ENCODE assay signal across 26 cellular contexts in the genomic region with DNA sequence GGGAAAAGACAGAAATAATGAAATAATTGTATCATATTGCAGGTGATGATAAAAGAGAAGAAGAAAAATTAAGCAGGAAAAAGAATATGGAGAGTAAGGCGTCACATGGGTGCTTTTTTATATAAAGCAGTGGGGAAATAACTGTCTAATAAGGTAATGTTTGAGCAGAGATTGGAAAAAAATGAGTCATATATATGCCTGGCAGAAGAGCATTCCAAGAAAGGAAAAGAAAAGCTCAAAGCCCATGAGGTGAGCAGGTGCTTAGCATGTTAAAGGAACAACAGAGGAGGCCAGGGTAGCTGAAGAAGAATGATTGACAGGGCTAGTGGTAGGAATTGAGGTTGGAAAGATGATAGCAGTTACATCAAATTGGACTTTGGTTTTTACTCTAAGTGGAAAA.
DNase-seq lines count a peak whose midpoint lies in the region; ATAC-seq and TF ChIP-seq lines count a peak whose summit lies in the region.
"Had no signal": no experiment of that assay in that cellular context is flagged by ENCODE, and none has a peak within 500 bp of the region (broad histone marks: within the 10 kb centered on the region; RNA-seq: fewer than 3 reads in every experiment).

No MANE protein-coding gene starts in this region.

- H3K9me3 ChIP-seq in fibroblast of lung (ENCODE audit: control insufficient read depth, insufficient read depth, low read depth, low read length) (no peaks in the 10 kb centered on the region), skeletal muscle satellite cell (replicated peaks; ENCODE audit: low read length) (no peaks in the 10 kb centered on the region)
- H3K9me3 ChIP-seq: right lobe of liver, upper lobe of left lung had no signal

- H3K79me2 ChIP-seq in fibroblast of lung (ENCODE audit: control insufficient read depth, insufficient read depth, low read length) = no peaks in the 10 kb centered on the region

- no peaks in the 10 kb centered on the region for H4K20me1 ChIP-seq in fibroblast of lung (ENCODE audit: control insufficient read depth, extremely low read depth, insufficient read depth, low read length)

- H3K4me1 ChIP-seq in fibroblast of lung (ENCODE audit: control insufficient read depth, extremely low read depth, insufficient read depth, low read length) (no peaks in the 10 kb centered on the region), skeletal muscle satellite cell (ENCODE audit: control insufficient read depth, insufficient read depth, low read length) (peaks cover 14% of the 10 kb centered on the region)
- H3K4me1 ChIP-seq: neural progenitor cell, right lobe of liver, upper lobe of left lung had no signal

- H3K36me3 ChIP-seq in fibroblast of lung (ENCODE audit: control insufficient read depth, insufficient read depth, low read length) (no peaks in the 10 kb centered on the region), skeletal muscle satellite cell (ENCODE audit: insufficient read depth, low read length) (no peaks in the 10 kb centered on the region)
- H3K36me3 ChIP-seq: neural progenitor cell, right lobe of liver, upper lobe of left lung had no signal

- peak overlapping the region; percentile 67 for H3K27ac ChIP-seq in fibroblast of lung (ENCODE audit: insufficient read depth, low read length)
- H3K27ac ChIP-seq: neural progenitor cell, right lobe of liver, upper lobe of left lung had no signal

- DNase-seq in HFF-Myc (ENCODE audit: extremely low read depth, low read depth) (peak; percentile 17), amniotic epithelial cell (ENCODE audit: low read depth) (peak; percentile 52), fibroblast of lung (ENCODE audit: low read depth in 2 of 2) (peak in 1 of 2 donors; percentile 55), RPMI8226 (no peak), NCI-H524 (lab: John Stamatoyannopoulos, UW) (no peak)
- DNase-seq: activated CD4-positive, alpha-beta memory T cell treated with anti-CD3 and anti-CD28 coated beads, Interleukin-2, amount 10 ng/mL, durations not matched to agents 7 days and 5 days; activated CD4-positive, alpha-beta T cell treated with anti-CD3 and anti-CD28 coated beads for 1 hour; activated CD8-positive, alpha-beta memory T cell treated with anti-CD3 and anti-CD28 coated beads, Interleukin-2, amount 50 U/mL, for 48 hours; aorta; CD4-positive, CD25-positive, alpha-beta regulatory T cell; mesenchymal stem cell; NCI-H1436; NCI-H2081 treated with DMSO at 0.1 percent for 48 hours; posterior cingulate gyrus; right lobe of liver; stimulated activated CD4-positive, alpha-beta T cell treated with anti-CD3 and anti-CD28 coated beads, Interleukin-4, amount 100 ng/mL, for 24 hours; stimulated activated naive B cell treated with anti-CD40 and anti-IgM and Interleukin-4, amounts not matched to agents 10 μg/mL and 1 μg/mL and 100 μg/mL, for 72 hours; T-helper 17 cell; upper lobe of left lung had no signal

- ATAC-seq in GM21825 (IDR thresholded peaks at IDR 0.05; ENCODE audit: unreplicated experiment) = no peak
- ATAC-seq: activated naive CD4-positive, alpha-beta T cell treated with anti-CD3 and anti-CD28 coated beads, Interleukin-2, amount 50 U/mL, for 72 hours; left lobe of liver; right lobe of liver; Right ventricle myocardium inferior; SK-N-SH treated with all-trans-retinoic acid at 6 μM for 48 hours; stimulated activated naive B cell treated with anti-CD40 and anti-IgM and Interleukin-4, amounts not matched to agents 10 μg/mL and 1 μg/mL and 100 μg/mL, for 72 hours; T-helper 17 cell had no signal

- H3K9ac ChIP-seq in fibroblast of lung (ENCODE audit: insufficient read depth, low read length) (no peak overlapping the region), skeletal muscle satellite cell (ENCODE audit: low read depth, low read length) (peak overlapping the region; percentile 48)
- H3K9ac ChIP-seq: neural progenitor cell had no signal

- H3K27me3 ChIP-seq in fibroblast of lung (ENCODE audit: control insufficient read depth, insufficient read depth, low read length) (no peaks in the 10 kb centered on the region), skeletal muscle satellite cell (ENCODE audit: control insufficient read depth, insufficient read depth, low read length) (no peaks in the 10 kb centered on the region)
- H3K27me3 ChIP-seq: neural progenitor cell, right lobe of liver, upper lobe of left lung had no signal

- no peak overlapping the region for H3K4me3 ChIP-seq in HFF-Myc (replicated peaks; ENCODE audit: low read depth, low read length)
- H3K4me3 ChIP-seq in fibroblast of lung (replicated peaks in 1 of 4; ENCODE audit: control extremely low read depth in 1 of 4, insufficient read depth in 1 of 4, low read depth in 3 of 4, low read length in 4 of 4) = no peak overlapping the region
- H3K4me3 ChIP-seq in skeletal muscle satellite cell (ENCODE audit: low read length) = no peak overlapping the region
- H3K4me3 ChIP-seq: neural progenitor cell, right lobe of liver, upper lobe of left lung had no signal

- no peak overlapping the region for H3K4me2 ChIP-seq in fibroblast of lung (ENCODE audit: extremely low read depth, insufficient read depth, low read length)
- H3K4me2 ChIP-seq in skeletal muscle satellite cell (ENCODE audit: low read length) = no peak overlapping the region
- H3K4me2 ChIP-seq: neural progenitor cell had no signal

- no peak for TF ChIP-seq CTCF in HFF-Myc (IDR thresholded peaks at IDR 0.05; ENCODE audit: low read depth, low read length, missing control alignments)
- TF ChIP-seq CTCF in fibroblast of lung (conservative IDR thresholded peaks at IDR 0.05 in 1 of 2, IDR thresholded peaks at IDR 0.05 in 1 of 2; ENCODE audit: low read depth in 1 of 2, low read length in 2 of 2) = no peak

- no peak overlapping the region for H2AFZ ChIP-seq in fibroblast of lung (ENCODE audit: low read length)
- H2AFZ ChIP-seq: neural progenitor cell had no signal

Comparison
In these comparisons a context has a peak if more than half of its experiments do, and no peak if none do; other contexts are left out.
1. DNase-seq: peak in HFF-Myc (single experiment) and amniotic epithelial cell (single experiment); none in RPMI8226 (single experiment) and NCI-H524 (0 of 2).